Comparison of ENCODE assay signal across 23 cellular contexts in genomic region chr3:197589545-197589944, GRCh38. TPM values are rescaled to one million over a fixed set of nuclear protein-coding genes. Genes with fewer than 3 reads are reported as not detected.
DNase-seq lines count a peak whose midpoint lies in the region; ATAC-seq, FAIRE-seq and TF ChIP-seq lines count a peak whose summit lies in the region.
"Had no signal": no experiment of that assay in that cellular context is flagged by ENCODE, and none has a peak within 500 bp of the region (broad histone marks: within the 10 kb centered on the region; RNA-seq: fewer than 3 reads in every experiment).

No MANE protein-coding gene starts in this region.

- BruUV-seq in Caco-2 (replicated peaks; lab: Mats Ljungman, UMichigan) (no TSS peak), HepG2 (replicated peaks; lab: Mats Ljungman, UMichigan) (no TSS peak)

- H3K4me1 Mint-ChIP-seq in Caco-2 (ENCODE audit: low read depth, unreplicated experiment) (peaks cover 22% of the 10 kb centered on the region), osteocyte (ENCODE audit: unreplicated experiment) (peaks cover 3% of the 10 kb centered on the region)

- H2AFZ ChIP-seq in HepG2 (ENCODE audit: low read length) = no peak overlapping the region

- FAIRE-seq in HepG2 (lab: Jason Lieb, UNC) = no peak
- FAIRE-seq: A204.1, GM12878, GM19239, H54 had no signal

- in situ Hi-C loops in HepG2 (cut with HindIII; ENCODE audit: extremely low pct_ligation_motif_present, low pct_unique_long_range_greater_than_20kb) = no loop called here

- H3K4me2 ChIP-seq in HepG2 (ENCODE audit: low read depth, low read length) = no peak overlapping the region
- H3K4me2 ChIP-seq: BLaER1 had no signal

- 93% methylated on average over 13 of the region's 13 CpGs for WGBS in HepG2 (ENCODE audit: low lambda C conversion rate)

- no peak for TF ChIP-seq POLR2A in HepG2 (IDR thresholded peaks at IDR 0.05; ENCODE audit: insufficient read depth in 1 of 2, low read depth in 2 of 2, low read length in 2 of 2)

- H3K4me3 ChIP-seq in Caco-2 (ENCODE audit: low read depth, low read length) (no peak overlapping the region), colonic mucosa (no peak overlapping the region), HepG2 (replicated peaks in 1 of 3; ENCODE audit: insufficient read depth in 1 of 3, low read depth in 2 of 3, low read length in 3 of 3) (no peak overlapping the region), mucosa of rectum (ENCODE audit: low read length in 2 of 2) (no peak overlapping the region)
- H3K4me3 ChIP-seq: BLaER1, GM12878, HAP-1 had no signal

- peaks cover 45% of the 10 kb centered on the region for H3K4me1 ChIP-seq in Caco-2
- H3K4me1 ChIP-seq in colonic mucosa = no peaks in the 10 kb centered on the region
- peaks cover 92% of the 10 kb centered on the region for H3K4me1 ChIP-seq in HepG2 (ENCODE audit: insufficient read depth, low read length)
- H3K4me1 ChIP-seq in mucosa of rectum (ENCODE audit: control insufficient read depth in 2 of 2, insufficient read depth in 2 of 2, low read length in 2 of 2) = peaks cover 24 to 34% of the 10 kb centered on the region in 2 donors
- H3K4me1 ChIP-seq: HAP-1 had no signal

- no peaks in the 10 kb centered on the region for H3K27me3 ChIP-seq in Caco-2 (replicated peaks; ENCODE audit: control insufficient read depth, insufficient read depth, low read length)
- H3K27me3 ChIP-seq in colonic mucosa = no peaks in the 10 kb centered on the region
- no peaks in the 10 kb centered on the region for H3K27me3 ChIP-seq in HepG2 (ENCODE audit: control insufficient read depth in 1 of 2, insufficient read depth in 2 of 2, low read length in 2 of 2)
- H3K27me3 ChIP-seq in mucosa of rectum (ENCODE audit: control insufficient read depth in 2 of 2, insufficient read depth in 2 of 2, low read length in 2 of 2) = no peaks in the 10 kb centered on the region
- H3K27me3 ChIP-seq: BLaER1 had no signal

- intact Hi-C loops in Caco-2 (cut with micrococcal nuclease; ENCODE audit: unreplicated experiment) (no loop called here), colonic mucosa (cut with DNase I) (no loop called here), HepG2 (cut with micrococcal nuclease; ENCODE audit: unreplicated experiment) (no loop called here)

- H3K36me3 ChIP-seq in Caco-2 (ENCODE audit: control insufficient read depth, insufficient read depth, low read length) (no peaks in the 10 kb centered on the region), colonic mucosa (no peaks in the 10 kb centered on the region), HepG2 (replicated peaks in 1 of 2; ENCODE audit: control insufficient read depth in 1 of 2, insufficient read depth in 2 of 2, low read length in 2 of 2) (no peaks in the 10 kb centered on the region), mucosa of rectum (ENCODE audit: control insufficient read depth in 2 of 2, insufficient read depth in 2 of 2, low read length in 2 of 2) (no peaks in the 10 kb centered on the region)
- H3K36me3 ChIP-seq: BLaER1, HAP-1 had no signal

- H3K27me3 Mint-ChIP-seq in Caco-2 (ENCODE audit: insufficient read depth, unreplicated experiment) = no peaks in the 10 kb centered on the region
- no peaks in the 10 kb centered on the region for H3K27me3 Mint-ChIP-seq in osteocyte (ENCODE audit: unreplicated experiment)
- H3K27me3 Mint-ChIP-seq: CD4-positive, alpha-beta T cell had no signal

- DNase-seq in Caco-2 = no peak
- DNase-seq in colonic mucosa = no peak
- no peak for DNase-seq in HepG2 (ENCODE audit: low spot score)
- no peak for DNase-seq in osteocyte (ENCODE audit: extremely low spot score, unreplicated experiment)
- no peak for DNase-seq in effector CD8-positive, alpha-beta T cell (lab: John Stamatoyannopoulos, UW)
- DNase-seq: Calu3; CD4-positive, alpha-beta T cell; CD8-positive, alpha-beta memory T cell; DMS153; DND-41; GOT3; HFFc6 had no signal

- no peak for ATAC-seq in HepG2
- no peak for ATAC-seq in GM19351 (IDR thresholded peaks at IDR 0.05; ENCODE audit: unreplicated experiment)
- ATAC-seq in GM21528 (IDR thresholded peaks at IDR 0.05; ENCODE audit: low FRiP score, unreplicated experiment) = no peak
- ATAC-seq: GM12878 had no signal

- TF ChIP-seq CTCF in Caco-2 (IDR thresholded peaks at IDR 0.05; ENCODE audit: insufficient read depth in 1 of 2, low read depth in 1 of 2, low read length in 1 of 2, severe bottlenecking in 1 of 2, unreplicated experiment in 1 of 2) = no peak
- TF ChIP-seq CTCF in colonic mucosa (IDR thresholded peaks at IDR 0.05) = no peak
- no peak for TF ChIP-seq CTCF in HepG2 (CRISPR knock-in tag; IDR thresholded peaks at IDR 0.05)
- no peak for TF ChIP-seq CTCF in osteocyte (IDR thresholded peaks at IDR 0.05)

- H3K79me2 ChIP-seq in HepG2 (ENCODE audit: insufficient read depth, low read length) = no peaks in the 10 kb centered on the region

- TF ChIP-seq RAD21 in HepG2 (CRISPR knock-in tag; IDR thresholded peaks at IDR 0.05) = no peak

- H3K9ac ChIP-seq in colonic mucosa (ENCODE audit: low read depth in 2 of 2, low read length in 2 of 2) (peak overlapping the region in 1 of 2 donors; percentile 53), HepG2 (ENCODE audit: insufficient read depth, low read depth, low read length) (0 out of 2 replicates have a peak overlapping the region, but pooled peaks have one; percentile 29), mucosa of rectum (ENCODE audit: low read depth in 1 of 2, low read length in 2 of 2) (no peak overlapping the region)
- H3K9ac ChIP-seq: BLaER1 had no signal

- H3K27ac Mint-ChIP-seq in Caco-2 (ENCODE audit: unreplicated experiment) (peak overlapping the region; percentile 48), osteocyte (ENCODE audit: unreplicated experiment) (no peak overlapping the region)
- H3K27ac Mint-ChIP-seq: B cell; CD4-positive, alpha-beta T cell; CD8-positive, alpha-beta memory T cell; HFFc6 had no signal

- H3K27ac ChIP-seq in colonic mucosa (peak overlapping the region; percentile 24), HepG2 (ENCODE audit: extremely low read length, insufficient read depth, low read length) (peak overlapping the region; percentile 97), mucosa of rectum (ENCODE audit: low read depth in 2 of 2, low read length in 2 of 2) (peak overlapping the region; percentile 60 to 75)
- H3K27ac ChIP-seq: BLaER1, C4-2B had no signal

- H3K9me3 Mint-ChIP-seq in Caco-2 (ENCODE audit: unreplicated experiment) = no peaks in the 10 kb centered on the region
- no peaks in the 10 kb centered on the region for H3K9me3 Mint-ChIP-seq in osteocyte (ENCODE audit: unreplicated experiment)
- H3K9me3 Mint-ChIP-seq: CD4-positive, alpha-beta T cell; CD8-positive, alpha-beta memory T cell; HFFc6 had no signal

- no peaks in the 10 kb centered on the region for H3K9me3 ChIP-seq in Caco-2
- H3K9me3 ChIP-seq in colonic mucosa = no peaks in the 10 kb centered on the region
- H3K9me3 ChIP-seq in HepG2 (ENCODE audit: low read length) = no peaks in the 10 kb centered on the region
- no peaks in the 10 kb centered on the region for H3K9me3 ChIP-seq in mucosa of rectum (ENCODE audit: control insufficient read depth in 2 of 2, low read length in 2 of 2)
- H3K9me3 ChIP-seq: BLaER1, HAP-1 had no signal

- H4K20me1 ChIP-seq in HepG2 (ENCODE audit: insufficient read depth, low read length) = no peaks in the 10 kb centered on the region
- H4K20me1 ChIP-seq: BLaER1 had no signal

- H3K36me3 Mint-ChIP-seq in Caco-2 (ENCODE audit: insufficient read depth, unreplicated experiment) (no peaks in the 10 kb centered on the region), osteocyte (ENCODE audit: unreplicated experiment) (no peaks in the 10 kb centered on the region)

- TF ChIP-seq EP300 in HepG2 (IDR thresholded peaks at IDR 0.05; ENCODE audit: low read depth in 2 of 2, low read length in 2 of 2) (no peak), HepG2 (CRISPR knock-in tag; IDR thresholded peaks at IDR 0.05; ENCODE audit: borderline replicate concordance) (no peak)

- CTCF ChIA-PET in Caco-2 (lab: Charles Lee) (interaction anchor here (1.4 kb wide), 1 partner anchor 9 kb away, joined by 9 read pairs; no protein-coding TSS in a partner anchor), HepG2 (lab: Yijun Ruan, JAX; ENCODE audit: low intra/inter-chr PET ratio, low total read pairs) (no interaction called here)

- POLR2A ChIA-PET in Caco-2 (lab: Charles Lee) (no interaction called here), HepG2 (lab: Yijun Ruan, JAX) (interaction anchor here (1.2 to 6.6 kb wide), 6 partner anchors 9 to 69 kb away, joined by 7 to 90 read pairs (median 19); no protein-coding TSS in a partner anchor)

- H3K4me3 Mint-ChIP-seq in Caco-2 (ENCODE audit: unreplicated experiment) (no peak overlapping the region), osteocyte (ENCODE audit: unreplicated experiment) (no peak overlapping the region)
- H3K4me3 Mint-ChIP-seq: B cell; CD4-positive, alpha-beta T cell; CD8-positive, alpha-beta memory T cell; HFFc6 had no signal

RNA-seq across cellular contexts. Expression of gene BDH1, which starts 33.8 kb away (rescaled TPM):
- 41.8 and 43.8 TPM in 2 replicates for total RNA-seq in Caco-2 (2022)
- total RNA-seq in colonic mucosa = 100 to 1,000 TPM; 154 to 180 TPM
- total RNA-seq in HepG2 (2016; rRNA removed; fragmentation: Illumina TruSeq; extraction: Trizol) = 21.2 and 26.9 TPM in 2 replicates
- total RNA-seq in HepG2 (2016; cell fraction: cytosol; rRNA removed; fragmentation: Illumina TruSeq; extraction: Trizol; ENCODE audit: low read depth) = 3.3 and 3.6 TPM in 2 replicates
- total RNA-seq in HepG2 (2016; cell fraction: insoluble cytoplasmic fraction; rRNA removed; fragmentation: Illumina TruSeq; extraction: Trizol) = 21.4 and 23.7 TPM in 2 replicates
- total RNA-seq in HepG2 (2016; cell fraction: membrane; rRNA removed; fragmentation: Illumina TruSeq; extraction: Trizol) = 5.1 and 6.3 TPM in 2 replicates
- total RNA-seq in HepG2 (2016; cell fraction: nucleus; rRNA removed; fragmentation: Illumina TruSeq; extraction: Trizol) = 21.5 and 22.1 TPM in 2 replicates
- polyA plus RNA-seq in HepG2 (2011; rRNA removed) = 71.9 and 88.5 TPM in 2 replicates
- polyA plus RNA-seq in HepG2 (2011; cell fraction: cytosol; rRNA removed) = 48.3 and 55.2 TPM in 2 replicates
- 155 and 175 TPM in 2 replicates for polyA plus RNA-seq in HepG2 (2011; cell fraction: nucleus; rRNA removed)
- polyA plus RNA-seq in HepG2 (2012) = 58.0 and 95.2 TPM in 2 replicates
- 3.2 and 4.0 TPM in 2 replicates for polyA plus RNA-seq in HepG2 (2016; cell fraction: cytosol; fragmentation: Illumina TruSeq; extraction: Trizol; ENCODE audit: low read depth)
- polyA plus RNA-seq in HepG2 (2016; cell fraction: insoluble cytoplasmic fraction; fragmentation: Illumina TruSeq; extraction: Trizol; ENCODE audit: low read depth) = 25.8 and 27.9 TPM in 2 replicates
- 5.6 and 5.9 TPM in 2 replicates for polyA plus RNA-seq in HepG2 (2016; cell fraction: membrane; fragmentation: Illumina TruSeq; extraction: Trizol; ENCODE audit: low read depth)
- 56.0 and 59.9 TPM in 2 replicates for polyA plus RNA-seq in HepG2 (2016; cell fraction: nucleus; fragmentation: Illumina TruSeq; extraction: Trizol; ENCODE audit: insufficient read depth, low read depth)
- polyA minus RNA-seq in HepG2 (2011; rRNA and poly(A)+ RNA removed; ENCODE audit: low replicate concordance) = 7.9 and 48.3 TPM in 2 replicates
- polyA minus RNA-seq in HepG2 (2011; cell fraction: cytosol; rRNA and poly(A)+ RNA removed) = 15.6 and 18.9 TPM in 2 replicates
- 54.7 and 82.6 TPM in 2 replicates for polyA minus RNA-seq in HepG2 (2011; cell fraction: nucleus; rRNA and poly(A)+ RNA removed)
- total RNA-seq in osteocyte = 9.8 and 12.1 TPM in 2 replicates

Comparison
In these comparisons a context has a peak if more than half of its experiments do, and no peak if none do; other contexts are left out.
1. H3K27ac ChIP-seq: peak in every context shown above with its lines; median percentile 97 in HepG2; 68 in mucosa of rectum; 24 in colonic mucosa.